35 cellular contexts compared by ENCODE assay signal in the genomic region with DNA sequence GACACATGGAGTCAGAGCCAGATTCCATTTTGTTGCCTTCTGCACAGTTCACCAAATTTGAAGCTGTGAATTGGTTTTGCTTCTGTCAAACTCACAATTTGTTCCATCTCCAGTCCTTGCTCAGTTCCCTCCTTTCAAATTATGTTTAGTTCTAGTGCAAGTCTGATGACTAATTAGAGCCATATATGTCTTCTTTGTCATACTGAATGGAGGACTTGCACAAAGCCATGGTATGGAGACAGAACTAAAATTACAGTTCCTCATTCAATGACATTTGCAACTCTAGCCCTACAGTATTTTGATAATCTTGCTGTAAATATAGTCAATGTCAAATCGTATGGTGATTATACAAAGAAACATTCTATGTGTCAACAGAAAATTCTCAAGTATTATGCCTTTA.
DNase-seq lines count a peak whose midpoint lies in the region; ATAC-seq, FAIRE-seq and TF ChIP-seq lines count a peak whose summit lies in the region.
"Had no signal": no experiment of that assay in that cellular context is flagged by ENCODE, and none has a peak within 500 bp of the region (broad histone marks: within the 10 kb centered on the region; RNA-seq: fewer than 3 reads in every experiment).

No MANE protein-coding gene starts in this region.

- H3K9me3 ChIP-seq in DND-41 (ENCODE audit: insufficient read depth, low read length, severe bottlenecking) (no peaks in the 10 kb centered on the region), OCI-LY3 (ENCODE audit: insufficient read depth, low read length) (no peaks in the 10 kb centered on the region), heart left ventricle (peaks cover 0 to 5% (median 0%) of the 10 kb centered on the region in 12 donors)
- H3K9me3 ChIP-seq: A549, BE2C, Caco-2 had no signal

- H3K27me3 ChIP-seq in DND-41 (ENCODE audit: insufficient read depth, low read length, poor library complexity), result no peaks in the 10 kb centered on the region
- H3K27me3 ChIP-seq in OCI-LY3 (ENCODE audit: low read depth, low read length), result no peaks in the 10 kb centered on the region
- H3K27me3 ChIP-seq in heart left ventricle, result no peaks in the 10 kb centered on the region
- H3K27me3 ChIP-seq: BE2C; BLaER1; BLaER1 treated with 17β-estradiol and CSF1 and Interleukin-3, amounts not matched to agents 10 nM and 100 nM had no signal

- TF ChIP-seq POLR2A in GM12891 (IDR thresholded peaks at IDR 0.05; ENCODE audit: low read depth, low read length) (no peak), heart left ventricle (IDR thresholded peaks at IDR 0.05) (no peak)

- no peaks in the 10 kb centered on the region for H4K20me1 ChIP-seq in DND-41 (ENCODE audit: insufficient read depth, low read length)
- H4K20me1 ChIP-seq in OCI-LY3 (ENCODE audit: insufficient read depth, low read length), result no peaks in the 10 kb centered on the region
- H4K20me1 ChIP-seq: BLaER1; BLaER1 treated with 17β-estradiol and CSF1 and Interleukin-3, amounts not matched to agents 10 nM and 100 nM had no signal

- H3K4me2 ChIP-seq in DND-41 (ENCODE audit: insufficient read depth, low read length) (no peak overlapping the region), OCI-LY3 (ENCODE audit: low read length) (no peak overlapping the region)
- H3K4me2 ChIP-seq: A549; BLaER1; BLaER1 treated with 17β-estradiol and CSF1 and Interleukin-3, amounts not matched to agents 10 nM and 100 nM had no signal

- H3K27me3 Mint-ChIP-seq in stimulated activated naive B cell treated with anti-CD40 and anti-IgM and Interleukin-4, amounts not matched to agents 10 μg/mL and 1 μg/mL and 100 μg/mL, for 72 hours, result no peaks in the 10 kb centered on the region
- no peaks in the 10 kb centered on the region for H3K27me3 Mint-ChIP-seq in activated T-helper 2 cell treated with anti-CD3 and anti-CD28 coated beads, Interferon-gamma antibody, Interleukin-2, Interleukin-4, amounts not matched to agents 10 μg/mL and 5 μg/mL and 100 μg/mL, durations not matched to agents 14 hours and 24 hours and 36 hours (ENCODE audit: low read depth)
- H3K27me3 Mint-ChIP-seq: B cell; CD4-positive, alpha-beta memory T cell; CD4-positive, alpha-beta T cell; CD4-positive, CD25-positive, alpha-beta regulatory T cell; CD8-positive, alpha-beta memory T cell had no signal

- H3K4me3 ChIP-seq in DND-41 (ENCODE audit: low read depth in 1 of 2, low read length in 2 of 2), result no peak overlapping the region
- no peak overlapping the region for H3K4me3 ChIP-seq in OCI-LY3 (ENCODE audit: low read length)
- no peak overlapping the region for H3K4me3 ChIP-seq in heart left ventricle
- H3K4me3 ChIP-seq: A549; BLaER1; BLaER1 treated with 17β-estradiol and CSF1 and Interleukin-3, amounts not matched to agents 10 nM and 100 nM had no signal

- H3K79me2 ChIP-seq in DND-41 (ENCODE audit: insufficient read depth, low read length), result no peaks in the 10 kb centered on the region
- H3K79me2 ChIP-seq in OCI-LY3 (ENCODE audit: low read length), result no peaks in the 10 kb centered on the region

- peaks cover 6 to 9% of the 10 kb centered on the region in 2 donors for H3K9me3 Mint-ChIP-seq in stimulated activated naive B cell treated with anti-CD40 and anti-IgM and Interleukin-4, amounts not matched to agents 10 μg/mL and 1 μg/mL and 100 μg/mL, for 72 hours
- peaks cover 8% of the 10 kb centered on the region for H3K9me3 Mint-ChIP-seq in activated T-helper 2 cell treated with anti-CD3 and anti-CD28 coated beads, Interferon-gamma antibody, Interleukin-2, Interleukin-4, amounts not matched to agents 10 μg/mL and 5 μg/mL and 100 μg/mL, durations not matched to agents 14 hours and 24 hours and 36 hours
- H3K9me3 Mint-ChIP-seq: CD8-positive, alpha-beta T cell had no signal

- no peaks in the 10 kb centered on the region for H3K4me1 Mint-ChIP-seq in stimulated activated naive B cell treated with anti-CD40 and anti-IgM and Interleukin-4, amounts not matched to agents 10 μg/mL and 1 μg/mL and 100 μg/mL, for 72 hours
- H3K4me1 Mint-ChIP-seq in activated T-helper 2 cell treated with anti-CD3 and anti-CD28 coated beads, Interferon-gamma antibody, Interleukin-2, Interleukin-4, amounts not matched to agents 10 μg/mL and 5 μg/mL and 100 μg/mL, durations not matched to agents 14 hours and 24 hours and 36 hours (ENCODE audit: low read depth), result no peaks in the 10 kb centered on the region
- H3K4me1 Mint-ChIP-seq: B cell; CD14-positive monocyte; CD4-positive, alpha-beta memory T cell; CD4-positive, CD25-positive, alpha-beta regulatory T cell; CD8-positive, alpha-beta memory T cell had no signal

- WGBS in heart left ventricle, 4 donors, result 89 to 100% (median 92%) methylated on average over 1 of the region's 1 CpG

- H2AFZ ChIP-seq in DND-41 (ENCODE audit: low read depth, low read length) (0 out of 2 replicates have a peak overlapping the region, but pooled peaks have one; percentile 38), OCI-LY3 (ENCODE audit: low read depth, low read length) (0 out of 2 replicates have a peak overlapping the region, but pooled peaks have one; percentile 25)

- H3K4me3 Mint-ChIP-seq in stimulated activated naive B cell treated with anti-CD40 and anti-IgM and Interleukin-4, amounts not matched to agents 10 μg/mL and 1 μg/mL and 100 μg/mL, for 72 hours, result no peak overlapping the region
- no peak overlapping the region for H3K4me3 Mint-ChIP-seq in activated T-helper 2 cell treated with anti-CD3 and anti-CD28 coated beads, Interferon-gamma antibody, Interleukin-2, Interleukin-4, amounts not matched to agents 10 μg/mL and 5 μg/mL and 100 μg/mL, durations not matched to agents 14 hours and 24 hours and 36 hours (ENCODE audit: low read depth)
- H3K4me3 Mint-ChIP-seq: B cell; CD14-positive monocyte; CD4-positive, alpha-beta memory T cell; CD4-positive, alpha-beta T cell; CD4-positive, CD25-positive, alpha-beta regulatory T cell; CD8-positive, alpha-beta memory T cell; CD8-positive, alpha-beta T cell had no signal

- no peaks in the 10 kb centered on the region for H3K4me1 ChIP-seq in DND-41 (ENCODE audit: insufficient read depth, low read length)
- H3K4me1 ChIP-seq in OCI-LY3 (ENCODE audit: low read length), result peaks cover 3% of the 10 kb centered on the region
- no peaks in the 10 kb centered on the region for H3K4me1 ChIP-seq in heart left ventricle
- H3K4me1 ChIP-seq: A549; BE2C; BLaER1; BLaER1 treated with 17β-estradiol and CSF1 and Interleukin-3, amounts not matched to agents 10 nM and 100 nM; Caco-2 had no signal

- no peak overlapping the region for H3K27ac Mint-ChIP-seq in stimulated activated naive B cell treated with anti-CD40 and anti-IgM and Interleukin-4, amounts not matched to agents 10 μg/mL and 1 μg/mL and 100 μg/mL, for 72 hours
- H3K27ac Mint-ChIP-seq in activated T-helper 2 cell treated with anti-CD3 and anti-CD28 coated beads, Interferon-gamma antibody, Interleukin-2, Interleukin-4, amounts not matched to agents 10 μg/mL and 5 μg/mL and 100 μg/mL, durations not matched to agents 14 hours and 24 hours and 36 hours, result no peak overlapping the region
- H3K27ac Mint-ChIP-seq: B cell; CD14-positive monocyte; CD4-positive, alpha-beta memory T cell; CD4-positive, alpha-beta T cell; CD4-positive, CD25-positive, alpha-beta regulatory T cell; CD8-positive, alpha-beta memory T cell; CD8-positive, alpha-beta T cell had no signal

- intact Hi-C loops in heart left ventricle (cut with DNase I), result no loop called here
- intact Hi-C loops in activated T-helper 2 cell treated with anti-CD3 and anti-CD28 coated beads, Interferon-gamma antibody, Interleukin-2, Interleukin-4, amounts not matched to agents 10 μg/mL and 5 μg/mL and 100 μg/mL, durations not matched to agents 14 hours and 24 hours and 36 hours (cut with micrococcal nuclease), result no loop called here

- FAIRE-seq in GM12891 (lab: Jason Lieb, UNC), result peak; percentile 9
- FAIRE-seq: A204.1, A549 had no signal

- H3K36me3 ChIP-seq in DND-41 (ENCODE audit: insufficient read depth, low read length) (no peaks in the 10 kb centered on the region), OCI-LY3 (replicated peaks; ENCODE audit: low read depth, low read length) (no peaks in the 10 kb centered on the region), heart left ventricle (no peaks in the 10 kb centered on the region)
- H3K36me3 ChIP-seq: BE2C; BLaER1; BLaER1 treated with 17β-estradiol and CSF1 and Interleukin-3, amounts not matched to agents 10 nM and 100 nM had no signal

- H3K27ac ChIP-seq in DND-41 (ENCODE audit: low read length) (no peak overlapping the region), OCI-LY3 (ENCODE audit: low read length) (no peak overlapping the region), heart left ventricle (no peak overlapping the region)
- H3K27ac ChIP-seq: 22Rv1; A549; BLaER1; BLaER1 treated with 17β-estradiol and CSF1 and Interleukin-3, amounts not matched to agents 10 nM and 100 nM; C4-2B had no signal

- H3K9ac ChIP-seq in DND-41 (ENCODE audit: low read depth, low read length) (no peak overlapping the region), OCI-LY3 (ENCODE audit: low read length) (no peak overlapping the region)
- H3K9ac ChIP-seq: BLaER1; BLaER1 treated with 17β-estradiol and CSF1 and Interleukin-3, amounts not matched to agents 10 nM and 100 nM had no signal

- ATAC-seq in DND-41 (ENCODE audit: insufficient read depth, low read depth) (no peak), GM18909 (IDR thresholded peaks at IDR 0.05; ENCODE audit: poor library complexity, unreplicated experiment) (no peak), heart left ventricle (no peak)
- ATAC-seq in stimulated activated naive B cell treated with anti-CD40 and anti-IgM and Interleukin-4, amounts not matched to agents 10 μg/mL and 1 μg/mL and 100 μg/mL, for 72 hours (replicated peaks), result peak; percentile 63 to 72
- ATAC-seq: A549; CD8-positive, alpha-beta T cell had no signal

- DNase-seq in DND-41 (no peak), GM12891 (ENCODE audit: insufficient read length, low spot score) (no peak), nucleus accumbens (lab: John Stamatoyannopoulos, UW) (no peak), heart left ventricle (no peak)
- DNase-seq in stimulated activated naive B cell treated with anti-CD40 and anti-IgM and Interleukin-4, amounts not matched to agents 10 μg/mL and 1 μg/mL and 100 μg/mL, for 72 hours, result no peak
- no peak for DNase-seq in activated T-helper 2 cell treated with anti-CD3 and anti-CD28 coated beads, Interferon-gamma antibody, Interleukin-2, Interleukin-4, amounts not matched to agents 10 μg/mL and 5 μg/mL and 100 μg/mL, durations not matched to agents 14 hours and 24 hours and 36 hours (ENCODE audit: low spot score)
- DNase-seq: 8988T; ACHN; AML-193; BE2C; C1 segment of cervical spinal cord; Caco-2; Calu3; CD4-positive, alpha-beta memory T cell; CD4-positive, alpha-beta T cell; CD4-positive, CD25-positive, alpha-beta regulatory T cell; CD8-positive, alpha-beta memory T cell; CD8-positive, alpha-beta T cell; COR-L47; DMS 273 treated with DMSO at 0.1 percent for 48 hours; DMS153; DMS53; DMS79; DMS79 treated with DMSO at 0.1 percent for 48 hours; EL had no signal

- H3K36me3 Mint-ChIP-seq in stimulated activated naive B cell treated with anti-CD40 and anti-IgM and Interleukin-4, amounts not matched to agents 10 μg/mL and 1 μg/mL and 100 μg/mL, for 72 hours, result no peaks in the 10 kb centered on the region
- H3K36me3 Mint-ChIP-seq in activated T-helper 2 cell treated with anti-CD3 and anti-CD28 coated beads, Interferon-gamma antibody, Interleukin-2, Interleukin-4, amounts not matched to agents 10 μg/mL and 5 μg/mL and 100 μg/mL, durations not matched to agents 14 hours and 24 hours and 36 hours (ENCODE audit: low read depth), result no peaks in the 10 kb centered on the region
- H3K36me3 Mint-ChIP-seq: CD14-positive monocyte; CD4-positive, alpha-beta memory T cell; CD4-positive, CD25-positive, alpha-beta regulatory T cell; CD8-positive, alpha-beta memory T cell; CD8-positive, alpha-beta T cell had no signal

- TF ChIP-seq CTCF in DND-41 (IDR thresholded peaks at IDR 0.05; ENCODE audit: borderline replicate concordance, extremely low read depth, low read length, poor library complexity, severe bottlenecking) (no peak), OCI-LY3 (IDR thresholded peaks at IDR 0.05; ENCODE audit: low read depth, low read length) (no peak), heart left ventricle (IDR thresholded peaks at IDR 0.05) (no peak)

Comparison
In these comparisons a context has a peak if more than half of its experiments do, and no peak if none do; other contexts are left out.
1. ATAC-seq: peak in stimulated activated naive B cell treated with anti-CD40 and anti-IgM and Interleukin-4, amounts not matched to agents 10 μg/mL and 1 μg/mL and 100 μg/mL, for 72 hours (2 of 2); none in DND-41 (single experiment), GM18909 (single experiment) and heart left ventricle (0 of 4).